In the genomic region with DNA sequence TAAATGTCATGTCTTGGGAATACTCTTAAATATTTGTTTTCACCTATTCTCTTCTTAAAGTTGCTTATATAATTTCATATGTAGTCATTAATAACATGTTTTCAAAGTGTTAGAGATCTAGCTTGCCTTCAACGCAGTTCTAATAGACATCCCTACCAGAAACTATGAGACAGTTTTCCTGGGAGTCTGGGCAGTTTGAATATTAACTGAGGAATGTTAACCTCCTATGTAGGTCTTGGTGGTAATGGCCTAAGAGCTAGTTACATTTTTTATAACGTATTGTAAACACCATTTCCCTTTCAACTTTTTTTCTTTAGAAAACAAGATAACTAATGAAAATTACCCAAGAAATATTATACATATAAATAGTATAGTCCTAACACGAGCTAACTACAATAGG, we compare ENCODE assay signal across 25 cellular contexts.
DNase-seq lines count a peak whose midpoint lies in the region; ATAC-seq and TF ChIP-seq lines count a peak whose summit lies in the region.
"Had no signal": no experiment of that assay in that cellular context is flagged by ENCODE, and none has a peak within 500 bp of the region (broad histone marks: within the 10 kb centered on the region; RNA-seq: fewer than 3 reads in every experiment).

No MANE protein-coding gene starts in this region.

- ATAC-seq in heart left ventricle = no peak
- no peak for ATAC-seq in right cardiac atrium
- ATAC-seq: activated CD4-positive, CD25-positive, alpha-beta regulatory T cell treated with anti-CD3 and anti-CD28 coated beads, Interleukin-2, amount 50 U/mL, for 24 hours; activated naive CD8-positive, alpha-beta T cell treated with anti-CD3 and anti-CD28 coated beads, Interleukin-2, amount 50 U/mL, for 24 hours had no signal

- H3K27ac ChIP-seq in heart left ventricle = peak overlapping the region in 11 of 12 donors; percentile 93 to 99 (median 95)
- H3K27ac ChIP-seq in right cardiac atrium (ENCODE audit: low read length) = no peak overlapping the region
- peak overlapping the region; percentile 93 for H3K27ac ChIP-seq in muscle layer of duodenum (ENCODE audit: low read length)
- peak overlapping the region; percentile 75 to 82 for H3K27ac ChIP-seq in tibial artery
- H3K27ac ChIP-seq: BLaER1, cardiac muscle cell had no signal

- no peaks in the 10 kb centered on the region for H3K36me3 ChIP-seq in heart left ventricle
- H3K36me3 ChIP-seq in muscle layer of duodenum (ENCODE audit: control insufficient read depth in 1 of 2, insufficient read depth in 2 of 2, low read length in 2 of 2) = peaks cover 0 to 13% of the 10 kb centered on the region in 2 donors
- H3K36me3 ChIP-seq in tibial artery = no peaks in the 10 kb centered on the region
- H3K36me3 ChIP-seq: BLaER1, cardiac muscle cell, left lung had no signal

- intact Hi-C loops in heart left ventricle (cut with DNase I) = loop anchor here in 2 of 10 donors (2.0 to 10.0 kb wide), 3 partner anchors 133 to 239 kb away; no protein-coding TSS in a partner anchor
- intact Hi-C loops in right cardiac atrium (cut with DNase I) = no loop called here
- intact Hi-C loops in tibial artery (cut with DNase I; ENCODE audit: low total_unique reads) = loop anchor here (10.0 kb wide), 1 partner anchor 237 kb away; no protein-coding TSS in a partner anchor

- TF ChIP-seq POLR2A in heart left ventricle (IDR thresholded peaks at IDR 0.05) = no peak

- H3K4me3 ChIP-seq in heart left ventricle (peak overlapping the region in 6 of 12 donors; percentile 5 to 59 (median 55)), right cardiac atrium (ENCODE audit: low read length) (no peak overlapping the region), choroid plexus epithelial cell (ENCODE audit: low read depth, low read length) (no peak overlapping the region), muscle layer of duodenum (ENCODE audit: low read depth in 1 of 2, low read length in 2 of 2) (no peak overlapping the region), tibial artery (no peak overlapping the region)
- H3K4me3 ChIP-seq: BLaER1, cardiac muscle cell, left lung had no signal

- no peak for DNase-seq in heart left ventricle
- no peak for DNase-seq in right cardiac atrium
- peak; percentile 55 for DNase-seq in choroid plexus epithelial cell (ENCODE audit: low read depth)
- DNase-seq in tibial artery = no peak
- no peak for DNase-seq in activated T-cell treated with anti-CD3 and anti-CD28 coated beads, Interleukin-2, amount 50 U/mL, for 1 hour
- no peak for DNase-seq in DMS114 treated with DMSO at 0.1 percent for 48 hours (lab: John Stamatoyannopoulos, UW; ENCODE audit: unreplicated experiment)
- DNase-seq in activated CD4-positive, alpha-beta T cell treated with anti-CD3 and anti-CD28 coated beads for 48 hours = no peak
- DNase-seq: 8988T; activated CD8-positive, alpha-beta memory T cell treated with anti-CD3 and anti-CD28 coated beads for 24 hours; activated naive CD8-positive, alpha-beta T cell treated with anti-CD3 and anti-CD28 coated beads, Interleukin-2, amount 50 U/mL, for 24 hours; Calu3; effector memory CD4-positive, alpha-beta T cell; GDM1; left lung; NCI-H1092; NCI-H2107; NCI-H510A treated with DMSO at 0.1 percent for 48 hours; SIG-M5; small intestine; stimulated activated CD4-positive, alpha-beta T cell treated with anti-CD3 and anti-CD28 coated beads, Interleukin-4, amount 100 ng/mL, for 24 hours; substantia nigra had no signal

- WGBS in heart left ventricle, 4 donors = 66 to 83% (median 72%) methylated on average over 3 of the region's 3 CpGs
- WGBS in right cardiac atrium = 86% methylated on average over 3 of the region's 3 CpGs

- H3K4me1 ChIP-seq in heart left ventricle (peaks cover 0 to 74% (median 48%) of the 10 kb centered on the region in 12 donors), right cardiac atrium (ENCODE audit: control insufficient read depth, insufficient read depth, low read length) (peaks cover 9% of the 10 kb centered on the region), muscle layer of duodenum (ENCODE audit: control insufficient read depth in 1 of 2, insufficient read depth in 2 of 2, low read length in 2 of 2) (peaks cover 12 to 19% of the 10 kb centered on the region in 2 donors), tibial artery (peaks cover 0 to 44% (median 24%) of the 10 kb centered on the region in 4 donors)
- H3K4me1 ChIP-seq: BLaER1 had no signal

- no peaks in the 10 kb centered on the region for H3K27me3 ChIP-seq in heart left ventricle
- H3K27me3 ChIP-seq in right cardiac atrium (ENCODE audit: control insufficient read depth, insufficient read depth) = no peaks in the 10 kb centered on the region
- no peaks in the 10 kb centered on the region for H3K27me3 ChIP-seq in muscle layer of duodenum (ENCODE audit: low read depth, low read length)
- no peaks in the 10 kb centered on the region for H3K27me3 ChIP-seq in tibial artery
- H3K27me3 ChIP-seq: BLaER1, cardiac muscle cell, left lung had no signal

- H3K9me3 ChIP-seq in heart left ventricle = no peaks in the 10 kb centered on the region
- H3K9me3 ChIP-seq in right cardiac atrium (ENCODE audit: control insufficient read depth, low read length) = no peaks in the 10 kb centered on the region
- no peaks in the 10 kb centered on the region for H3K9me3 ChIP-seq in muscle layer of duodenum (ENCODE audit: control insufficient read depth in 1 of 2, low read length in 2 of 2)
- H3K9me3 ChIP-seq in tibial artery = no peaks in the 10 kb centered on the region
- H3K9me3 ChIP-seq: BLaER1, left lung had no signal

- TF ChIP-seq CTCF in heart left ventricle (IDR thresholded peaks at IDR 0.05) = no peak
- no peak for TF ChIP-seq CTCF in choroid plexus epithelial cell (conservative IDR thresholded peaks at IDR 0.05; ENCODE audit: low read depth, low read length)
- TF ChIP-seq CTCF in tibial artery (IDR thresholded peaks at IDR 0.05) = no peak
